Comparison of ENCODE assay signal across 28 cellular contexts in genomic region chr2:205752924-205753323, GRCh38.
DNase-seq lines count a peak whose midpoint lies in the region; ATAC-seq and TF ChIP-seq lines count a peak whose summit lies in the region.
"Had no signal": no experiment of that assay in that cellular context is flagged by ENCODE, and none has a peak within 500 bp of the region (broad histone marks: within the 10 kb centered on the region; RNA-seq: fewer than 3 reads in every experiment).

No MANE protein-coding gene starts in this region.

- no peaks in the 10 kb centered on the region for H3K9me2 ChIP-seq in GM23248 (ENCODE audit: insufficient read depth)
- H3K9me2 ChIP-seq: SK-N-SH had no signal

- H2AFZ ChIP-seq in osteoblast (ENCODE audit: low read length) (no peak overlapping the region), GM23248 (no peak overlapping the region)

- H3K4me3 ChIP-seq in SJSA1 (no peak overlapping the region), coronary artery (no peak overlapping the region), osteoblast (ENCODE audit: insufficient read depth, low read length) (peak overlapping the region; percentile 5), GM23248 (no peak overlapping the region)
- H3K4me3 ChIP-seq: heart right ventricle, K562, lower lobe of right lung, skin epidermis had no signal

- H3K9ac ChIP-seq in GM23248, result no peak overlapping the region
- H3K9ac ChIP-seq: SK-N-SH had no signal

- no peaks in the 10 kb centered on the region for H3K27me3 ChIP-seq in SJSA1 (replicated peaks)
- H3K27me3 ChIP-seq in osteoblast (ENCODE audit: insufficient read depth, low read length), result no peaks in the 10 kb centered on the region
- no peaks in the 10 kb centered on the region for H3K27me3 ChIP-seq in GM23248 (replicated peaks; ENCODE audit: insufficient read depth)
- H3K27me3 ChIP-seq: brain microvascular endothelial cell, heart right ventricle had no signal

- H3K4me2 ChIP-seq in osteoblast (ENCODE audit: insufficient read depth, low read length) (peak overlapping the region; percentile 46), GM23248 (ENCODE audit: unreplicated experiment) (no peak overlapping the region)
- H3K4me2 ChIP-seq: SK-N-SH had no signal

- H3K27ac ChIP-seq in SJSA1, result peak overlapping the region; percentile 58
- H3K27ac ChIP-seq in coronary artery, result peak overlapping the region; percentile 62 to 66
- peak overlapping the region; percentile 97 for H3K27ac ChIP-seq in osteoblast (ENCODE audit: low read depth, low read length)
- H3K27ac ChIP-seq in GM23248, result no peak overlapping the region
- H3K27ac ChIP-seq: brain microvascular endothelial cell, C4-2B, heart right ventricle, lower lobe of right lung had no signal

- H3F3A ChIP-seq in GM23248 (ENCODE audit: insufficient read depth), result peaks cover 8% of the 10 kb centered on the region

- no peaks in the 10 kb centered on the region for H3K36me3 ChIP-seq in SJSA1
- peaks cover 44% of the 10 kb centered on the region for H3K36me3 ChIP-seq in osteoblast (ENCODE audit: insufficient read depth, low read length)
- H3K36me3 ChIP-seq in GM23248 (ENCODE audit: low read depth), result no peaks in the 10 kb centered on the region

- H3K9me3 ChIP-seq in SJSA1 (replicated peaks), result no peaks in the 10 kb centered on the region
- no peaks in the 10 kb centered on the region for H3K9me3 ChIP-seq in osteoblast (ENCODE audit: low read depth, low read length)
- no peaks in the 10 kb centered on the region for H3K9me3 ChIP-seq in GM23248 (ENCODE audit: low read depth)
- H3K9me3 ChIP-seq: Caco-2, heart right ventricle, lower lobe of right lung, SK-N-SH had no signal

- H3K79me2 ChIP-seq in osteoblast (ENCODE audit: insufficient read depth, low read length) (no peaks in the 10 kb centered on the region), GM23248 (ENCODE audit: insufficient read depth) (no peaks in the 10 kb centered on the region)

- no peak for TF ChIP-seq CTCF in coronary artery (IDR thresholded peaks at IDR 0.05)
- no peak for TF ChIP-seq CTCF in osteoblast (IDR thresholded peaks at IDR 0.05; ENCODE audit: extremely low read depth, low read depth, low read length)

- in situ Hi-C loops in GM23248 (cut with MboI), result no loop called here

- H4K20me1 ChIP-seq in osteoblast (ENCODE audit: insufficient read depth, low read length) (no peaks in the 10 kb centered on the region), GM23248 (ENCODE audit: insufficient read depth) (no peaks in the 10 kb centered on the region)

- H3K4me1 ChIP-seq in SJSA1 (replicated peaks), result peaks cover 69% of the 10 kb centered on the region
- peaks cover 75% of the 10 kb centered on the region for H3K4me1 ChIP-seq in osteoblast (ENCODE audit: insufficient read depth, low read length)
- peaks cover 21% of the 10 kb centered on the region for H3K4me1 ChIP-seq in GM23248 (ENCODE audit: insufficient read depth)

- ATAC-seq in HG03045 (IDR thresholded peaks at IDR 0.05; ENCODE audit: unreplicated experiment), result no peak
- ATAC-seq: activated CD4-positive, alpha-beta T cell treated with anti-CD3 and anti-CD28 coated beads for 36 hours; HCT116; heart right ventricle; K562; lower lobe of right lung had no signal

- WGBS in GM23248 (ENCODE audit: low coverage in 1 of 2, low lambda C conversion rate in 2 of 2, missing lambda C conversion rate in 2 of 2), 2 experiments, result 94 to 98% methylated on average over 8 of the region's 8 CpGs

- DNase-seq in SJSA1 (ENCODE audit: low read depth in 1 of 2, low spot score in 2 of 2) (peak in 1 of 2 experiments; percentile 55), coronary artery (ENCODE audit: low spot score) (no peak), osteoblast (ENCODE audit: insufficient read length, low spot score, missing footprints) (peak; percentile 80), GM23248 (no peak), globus pallidus (ENCODE audit: low spot score) (no peak), ureter (ENCODE audit: low spot score) (no peak)
- DNase-seq: activated CD4-positive, alpha-beta T cell treated with anti-CD3 and anti-CD28 coated beads for 36 hours; activated CD8-positive, alpha-beta memory T cell treated with anti-CD3 and anti-CD28 coated beads for 24 hours; activated effector memory CD4-positive, alpha-beta T cell treated with Interleukin-2 at 50 U/mL for 16 hours; activated naive CD8-positive, alpha-beta T cell treated with anti-CD3 and anti-CD28 coated beads, Interleukin-2, amount 10 ng/mL, durations not matched to agents 7 days and 5 days; brain microvascular endothelial cell; Caco-2; DMS79; GF-D8; heart right ventricle; lower lobe of right lung; MM.1S; NCI-H1417 treated with DMSO at 0.1 percent for 48 hours; NCI-H2081 treated with DMSO at 0.1 percent for 48 hours; NCI-H226; SK-N-SH; T-helper 2 cell; trophoblast cell had no signal
